Comparison of ENCODE assay signal across 20 cellular contexts in genomic region chr18:23682045-23682444, GRCh38. TPM values are rescaled to one million over a fixed set of nuclear protein-coding genes. Genes with fewer than 3 reads are reported as not detected.
"Had no signal": no experiment of that assay in that cellular context is flagged by ENCODE, and none has a peak within 500 bp of the region (broad histone marks: within the 10 kb centered on the region; RNA-seq: fewer than 3 reads in every experiment).

No MANE protein-coding gene starts in this region.

- H3K36me3 ChIP-seq: brain microvascular endothelial cell, gastrocnemius medialis, heart left ventricle had no signal

- H3K4me1 ChIP-seq: gastrocnemius medialis had no signal

- H3K36me3 Mint-ChIP-seq: activated naive CD4-positive, alpha-beta T cell treated with anti-CD3 and anti-CD28 coated beads, Interleukin-2, amount 10 ng/mL, durations not matched to agents 7 days and 5 days had no signal

- DNase-seq: activated CD4-positive, alpha-beta T cell treated with anti-CD3 and anti-CD28 coated beads, Interleukin-2, amount 10 ng/mL, durations not matched to agents 7 days and 5 days; activated CD8-positive, alpha-beta T cell treated with anti-CD3 and anti-CD28 coated beads, Interleukin-2, amount 10 ng/mL, durations not matched to agents 7 days and 5 days; activated effector memory CD4-positive, alpha-beta T cell treated with Interleukin-2 at 50 U/mL for 16 hours; activated naive CD4-positive, alpha-beta T cell treated with anti-CD3 and anti-CD28 coated beads, Interleukin-2, amount 10 ng/mL, durations not matched to agents 7 days and 5 days; activated T-cell treated with anti-CD3 and anti-CD28 coated beads, Interleukin-2, amount 50 U/mL, for 4 hours; aorta; brain microvascular endothelial cell; central memory CD4-positive, alpha-beta T cell; endodermal cell; gastrocnemius medialis; heart left ventricle; kidney; midbrain; retina; stimulated activated CD4-positive, alpha-beta T cell treated with anti-CD3 and anti-CD28 coated beads, Interleukin-1b, Interleukin-23, amount 100 ng/mL, for 48 hours; stimulated activated CD8-positive, alpha-beta memory T cell treated with anti-CD3 and anti-CD28 coated beads, Interleukin-4, amount 100 ng/mL, for 48 hours; stimulated activated naive CD4-positive, alpha-beta T cell had no signal

- H3K27me3 ChIP-seq: brain microvascular endothelial cell had no signal

- H3K4me1 Mint-ChIP-seq: activated CD4-positive, alpha-beta T cell treated with anti-CD3 and anti-CD28 coated beads, Interleukin-2, amount 10 ng/mL, durations not matched to agents 7 days and 5 days; activated naive CD4-positive, alpha-beta T cell treated with anti-CD3 and anti-CD28 coated beads, Interleukin-2, amount 10 ng/mL, durations not matched to agents 7 days and 5 days; endodermal cell had no signal

- H3K27ac ChIP-seq: brain microvascular endothelial cell, gastrocnemius medialis, heart left ventricle had no signal

- H3K4me3 Mint-ChIP-seq: activated CD4-positive, alpha-beta T cell treated with anti-CD3 and anti-CD28 coated beads, Interleukin-2, amount 10 ng/mL, durations not matched to agents 7 days and 5 days; activated CD8-positive, alpha-beta T cell treated with anti-CD3 and anti-CD28 coated beads, Interleukin-2, amount 10 ng/mL, durations not matched to agents 7 days and 5 days; activated naive CD4-positive, alpha-beta T cell treated with anti-CD3 and anti-CD28 coated beads, Interleukin-2, amount 10 ng/mL, durations not matched to agents 7 days and 5 days; activated T-cell treated with anti-CD3 and anti-CD28 coated beads, Interleukin-2, amount 50 U/mL, for 4 hours; endodermal cell; nephron had no signal

- ATAC-seq: activated CD8-positive, alpha-beta T cell treated with anti-CD3 and anti-CD28 coated beads, Interleukin-2, amount 10 ng/mL, durations not matched to agents 7 days and 5 days; activated T-cell treated with anti-CD3 and anti-CD28 coated beads, Interleukin-2, amount 50 U/mL, for 4 hours; gastrocnemius medialis; heart left ventricle; left lobe of liver had no signal

- H3K9me3 ChIP-seq: gastrocnemius medialis, heart left ventricle had no signal

- H3K4me3 ChIP-seq: gastrocnemius medialis, heart left ventricle, lung had no signal

- H3K9me3 Mint-ChIP-seq: activated CD4-positive, alpha-beta T cell treated with anti-CD3 and anti-CD28 coated beads, Interleukin-2, amount 10 ng/mL, durations not matched to agents 7 days and 5 days; activated naive CD4-positive, alpha-beta T cell treated with anti-CD3 and anti-CD28 coated beads, Interleukin-2, amount 10 ng/mL, durations not matched to agents 7 days and 5 days; activated T-cell treated with anti-CD3 and anti-CD28 coated beads, Interleukin-2, amount 50 U/mL, for 4 hours; endodermal cell; nephron had no signal

- H3K27ac Mint-ChIP-seq: activated CD4-positive, alpha-beta T cell treated with anti-CD3 and anti-CD28 coated beads, Interleukin-2, amount 10 ng/mL, durations not matched to agents 7 days and 5 days; activated CD8-positive, alpha-beta T cell treated with anti-CD3 and anti-CD28 coated beads, Interleukin-2, amount 10 ng/mL, durations not matched to agents 7 days and 5 days; activated naive CD4-positive, alpha-beta T cell treated with anti-CD3 and anti-CD28 coated beads, Interleukin-2, amount 10 ng/mL, durations not matched to agents 7 days and 5 days; endodermal cell; nephron had no signal

RNA-seq across cellular contexts. Expression of gene ANKRD29, which starts 19.3 kb away (rescaled TPM):
- total RNA-seq: activated CD8-positive, alpha-beta T cell treated with anti-CD3 and anti-CD28 coated beads, Interleukin-2, amount 10 ng/mL, durations not matched to agents 7 days and 5 days; activated T-cell treated with anti-CD3 and anti-CD28 coated beads, Interleukin-2, amount 50 U/mL, for 4 hours had no signal
